8 cellular contexts compared by ENCODE assay signal in the genomic region with DNA sequence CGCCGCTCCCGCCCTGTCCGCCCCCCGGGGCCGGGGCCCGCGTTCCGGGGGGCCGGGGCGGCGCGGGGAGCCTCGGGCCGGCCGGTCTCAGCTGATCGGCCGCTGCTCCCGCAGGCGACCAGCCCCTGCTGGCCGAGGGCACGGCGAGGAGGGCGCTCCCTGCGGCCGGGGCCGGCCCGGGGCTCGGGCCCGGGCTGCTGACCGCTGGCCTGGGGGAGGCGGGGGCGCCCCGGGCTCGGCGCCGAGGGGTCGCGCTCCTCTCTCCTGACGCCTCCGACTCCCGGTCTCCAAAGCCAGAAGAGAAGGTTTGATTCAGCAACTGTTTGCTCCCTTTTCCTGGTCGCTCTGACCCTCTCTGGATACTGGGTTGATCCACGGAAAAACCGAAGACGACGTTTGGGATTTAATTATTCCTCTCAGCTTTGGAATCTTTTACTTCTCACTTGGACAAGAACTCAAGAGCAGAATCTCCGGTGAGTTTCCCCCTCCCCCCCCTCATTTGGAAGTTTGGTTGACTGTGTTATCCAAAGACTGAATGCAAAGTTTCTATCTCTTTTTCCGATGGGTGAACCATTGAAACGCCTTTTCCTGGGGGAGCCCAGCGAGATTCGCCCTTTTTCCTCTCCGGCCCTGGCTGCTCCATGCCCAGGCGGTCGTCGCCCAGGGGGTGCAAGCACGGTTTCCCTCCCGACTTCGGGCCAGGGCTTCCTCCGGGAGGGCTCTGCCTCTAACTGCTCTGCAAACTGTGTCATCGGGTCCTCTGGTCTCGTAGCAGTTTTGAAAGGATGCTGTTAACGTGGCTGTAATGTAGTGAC. TPM values are rescaled to one million over a fixed set of nuclear protein-coding genes. Genes with fewer than 3 reads are reported as not detected.
DNase-seq lines count a peak whose midpoint lies in the region; ATAC-seq and TF ChIP-seq lines count a peak whose summit lies in the region.

No MANE protein-coding gene starts in this region.

- intact Hi-C loops in mammary epithelial cell (cut with micrococcal nuclease) = loop anchor here (2.0 to 5.0 kb wide), 3 partner anchors 48 to 123 kb away; no protein-coding TSS in a partner anchor

- peak overlapping the region; percentile 95 for H3K9ac ChIP-seq in mammary epithelial cell (ENCODE audit: insufficient read depth, low read length)

- no TSS peak for BruUV-seq in mammary epithelial cell (replicated peaks; lab: Mats Ljungman, UMichigan)

- in situ Hi-C loops in ACHN (cut with HindIII; ENCODE audit: low pct_ligation_motif_present, low pct_unique_long_range_greater_than_20kb, low sequenced_read_pairs) (no loop called here), GM13977 (cut with MboI; ENCODE audit: low pct_unique_long_range_greater_than_20kb, low sequenced_read_pairs, unreplicated experiment) (no loop called here), mammary epithelial cell (cut with MboI; ENCODE audit: low sequenced_read_pairs in 2 of 2) (no loop called here)

- peak overlapping the region; percentile 100 for H3K4me3 ChIP-seq in SJCRH30
- H3K4me3 ChIP-seq in mammary epithelial cell (replicated peaks in 1 of 3; ENCODE audit: insufficient read depth in 1 of 3, low read depth in 2 of 3, low read length in 3 of 3) = peak overlapping the region; percentile 82 to 90 (median 85)

- no peaks in the 10 kb centered on the region for H3K36me3 ChIP-seq in SJCRH30
- H3K36me3 ChIP-seq in mammary epithelial cell (ENCODE audit: insufficient read depth, low read length) = peaks cover 2% of the 10 kb centered on the region

- dilution Hi-C loops in mammary epithelial cell (cut with HindIII; ENCODE audit: low sequenced_read_pairs) = no loop called here

- no peaks in the 10 kb centered on the region for H3K9me3 ChIP-seq in SJCRH30 (replicated peaks)
- no peaks in the 10 kb centered on the region for H3K9me3 ChIP-seq in mammary epithelial cell (replicated peaks; ENCODE audit: insufficient read depth, low read length)

- H3K27me3 ChIP-seq in SJCRH30 (no peaks in the 10 kb centered on the region), mammary epithelial cell (ENCODE audit: insufficient read depth, low read length) (no peaks in the 10 kb centered on the region)

- DNase-seq in ACHN (peak; percentile 46), GM13977 (ENCODE audit: low spot score) (peak; percentile 56), SJCRH30 (peak in 1 of 2 experiments; percentile 34), mammary epithelial cell (peak; percentile 20), kidney tubule cell (ENCODE audit: low spot score) (peak; percentile 26), NCI-H1694 (lab: John Stamatoyannopoulos, UW) (no peak)
- DNase-seq in stimulated activated CD4-positive, alpha-beta T cell treated with anti-CD3 and anti-CD28 coated beads, Interleukin-2, amount 100 ng/mL, for 24 hours = peak; percentile 31 to 39

- H3K79me2 ChIP-seq in mammary epithelial cell (ENCODE audit: insufficient read depth, low read length) = peaks cover 56% of the 10 kb centered on the region

- no peak for TF ChIP-seq CTCF in GM13977 (IDR thresholded peaks at IDR 0.05; ENCODE audit: extremely low read depth, insufficient read depth, missing control alignments)
- TF ChIP-seq CTCF in mammary epithelial cell (conservative IDR thresholded peaks at IDR 0.05 in 1 of 2, IDR thresholded peaks at IDR 0.05 in 1 of 2; ENCODE audit: extremely low read depth in 1 of 2, insufficient read depth in 1 of 2, low read depth in 1 of 2, low read length in 2 of 2) = no peak

- peak overlapping the region; percentile 92 for H3K4me2 ChIP-seq in mammary epithelial cell (ENCODE audit: insufficient read depth, low read depth, low read length)

- H3K4me1 ChIP-seq in SJCRH30 (no peaks in the 10 kb centered on the region), mammary epithelial cell (ENCODE audit: insufficient read depth, low read length) (peaks cover 14% of the 10 kb centered on the region)

- peak overlapping the region; percentile 69 for H3K27ac ChIP-seq in SJCRH30
- peak overlapping the region; percentile 75 for H3K27ac ChIP-seq in mammary epithelial cell (ENCODE audit: insufficient read depth, low read depth, low read length)

- WGBS in mammary epithelial cell (ENCODE audit: low coverage, missing lambda C conversion rate) = 0% methylated on average over 17 of the region's 63 CpGs

- H4K20me1 ChIP-seq in mammary epithelial cell (ENCODE audit: insufficient read depth, low read length) = no peaks in the 10 kb centered on the region

- H2AFZ ChIP-seq in mammary epithelial cell (ENCODE audit: low read depth, low read length) = peak overlapping the region; percentile 79

- peak; percentile 7 for ATAC-seq in HG02981 (IDR thresholded peaks at IDR 0.05; ENCODE audit: unreplicated experiment)

- CTCF ChIA-PET in mammary epithelial cell (lab: Charles Lee; ENCODE audit: low non-redundant PET) = no interaction called here

RNA-seq across cellular contexts. Expression of a gene that starts 0.7 kb away (rescaled TPM):
- 32.2 and 33.7 TPM in 2 replicates for total RNA-seq in SJCRH30 (2014; rRNA removed; shearing (Covaris generic))
- total RNA-seq in mammary epithelial cell = 10 to 100 TPM; 41.8 to 59.7 TPM
- 47.1 TPM for polyA plus RNA-seq in mammary epithelial cell
- 106 TPM for polyA minus RNA-seq in mammary epithelial cell
